ENCODE assay signal across 28 cellular contexts in the genomic region with DNA sequence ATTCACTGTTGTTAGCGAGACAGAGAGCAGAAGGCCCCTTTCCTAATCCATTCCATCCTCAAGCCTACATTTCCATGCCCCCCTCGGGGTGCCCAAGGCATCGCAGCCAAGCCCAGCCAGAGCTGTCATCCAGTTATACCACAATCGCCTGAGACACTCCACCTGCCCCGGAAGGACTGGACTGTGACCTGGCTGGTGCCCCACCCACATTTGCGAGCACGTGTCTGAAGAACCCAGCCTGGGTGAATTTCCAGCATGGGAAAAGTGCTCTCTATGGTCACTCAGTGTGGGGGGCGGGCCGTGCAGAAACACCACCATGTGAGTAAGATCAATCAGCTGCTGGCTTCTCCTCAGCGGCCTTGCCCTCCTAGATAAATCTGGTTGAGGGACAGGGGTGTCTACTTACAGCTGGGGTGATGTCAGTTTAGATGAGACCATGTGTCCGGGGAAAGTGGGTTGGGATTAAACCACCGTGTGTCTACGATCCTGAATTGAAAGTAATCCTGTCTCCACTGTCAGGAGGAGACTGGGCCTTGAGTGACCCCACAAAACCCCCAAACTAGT. TPM values are rescaled to one million over a fixed set of nuclear protein-coding genes. Genes with fewer than 3 reads are reported as not detected.
DNase-seq lines count a peak whose midpoint lies in the region; ATAC-seq and TF ChIP-seq lines count a peak whose summit lies in the region.
"Had no signal": no experiment of that assay in that cellular context is flagged by ENCODE, and none has a peak within 500 bp of the region (broad histone marks: within the 10 kb centered on the region; RNA-seq: fewer than 3 reads in every experiment).

No MANE protein-coding gene starts in this region.

- intact Hi-C loops in mucosa of descending colon (cut with DNase I, micrococcal nuclease) (no loop called here), transverse colon (cut with DNase I; ENCODE audit: low total_unique reads) (no loop called here)

- H3K36me3 ChIP-seq in mucosa of descending colon (ENCODE audit: low read depth) (peaks cover 10% of the 10 kb centered on the region), transverse colon (peaks cover 0 to 72% (median 19%) of the 10 kb centered on the region in 4 donors)

- TF ChIP-seq POLR2A in transverse colon (IDR thresholded peaks at IDR 0.05), result no peak

- H3K27ac ChIP-seq in epithelial cell of prostate, result peak overlapping the region; percentile 68
- no peak overlapping the region for H3K27ac ChIP-seq in transverse colon
- H3K27ac ChIP-seq: gastrocnemius medialis, GM23248, parathyroid adenoma, right atrium auricular region had no signal

- H3K4me3 ChIP-seq in LNCaP clone FGC (ENCODE audit: low read depth, low read length), result peak overlapping the region; percentile 33
- no peak overlapping the region for H3K4me3 ChIP-seq in mucosa of descending colon
- H3K4me3 ChIP-seq in transverse colon, result no peak overlapping the region
- H3K4me3 ChIP-seq: gastrocnemius medialis, GM23248, right atrium auricular region had no signal

- H3K9me3 ChIP-seq in mucosa of descending colon, result peaks cover 7% of the 10 kb centered on the region
- peaks cover 0 to 6% of the 10 kb centered on the region in 2 donors for H3K9me3 ChIP-seq in transverse colon
- H3K9me3 ChIP-seq: gastrocnemius medialis had no signal

- no peaks in the 10 kb centered on the region for H3K27me3 ChIP-seq in transverse colon
- H3K27me3 ChIP-seq: gastrocnemius medialis, right atrium auricular region had no signal

- DNase-seq in LNCaP clone FGC (ENCODE audit: low read depth) (peak; percentile 30), epithelial cell of prostate (ENCODE audit: low read depth, low spot score) (no peak), mucosa of descending colon (peak in 2 of 3 donors; percentile 27 to 51), transverse colon (peak; percentile 25), mucosa of gallbladder (ENCODE audit: low spot score) (no peak), HCEC 1CT (no peak)
- DNase-seq: activated CD4-positive, alpha-beta T cell treated with anti-CD3 and anti-CD28 coated beads, Interleukin-2, amount 10 ng/mL, durations not matched to agents 7 days and 5 days; activated gamma-delta T cell treated with Interleukin-2 at 50 U/mL for 16 hours; activated T-cell treated with anti-CD3 and anti-CD28 coated beads, Interleukin-2, amount 50 U/mL, for 24 hours; caudate nucleus; gastrocnemius medialis; GM23248; NCI-H1048; NCI-H1694; NCI-H82; stimulated activated CD4-positive, alpha-beta T cell treated with anti-CD3 and anti-CD28 coated beads, Interleukin-4, amount 100 ng/mL, for 24 hours; SW 1271; T-helper 9 cell had no signal

- WGBS in transverse colon (ENCODE audit: low coverage in 1 of 2), 2 donors, result 72 to 93% methylated on average over 3 to 13 of the region's 13 CpGs

- TF ChIP-seq CTCF in LNCaP clone FGC (IDR thresholded peaks at IDR 0.05; ENCODE audit: control insufficient read depth, extremely low read depth, insufficient read depth) (no peak), mucosa of descending colon (IDR thresholded peaks at IDR 0.05) (no peak), transverse colon (IDR thresholded peaks at IDR 0.05) (no peak)

- ATAC-seq in mucosa of descending colon, result peak; percentile 69
- ATAC-seq in HG02840 (IDR thresholded peaks at IDR 0.05; ENCODE audit: low FRiP score, unreplicated experiment), result no peak
- ATAC-seq: CD8-positive, alpha-beta T cell; gastrocnemius medialis; WTC11 had no signal

- no peak for TF ChIP-seq EP300 in transverse colon (IDR thresholded peaks at IDR 0.05; ENCODE audit: low read depth)

- in situ Hi-C loops in transverse colon (cut with MboI; ENCODE audit: low pct_ligation_motif_present in 1 of 4, low pct_unique_long_range_greater_than_20kb in 1 of 4, low sequenced_read_pairs in 3 of 4), result no loop called here

- no peaks in the 10 kb centered on the region for H3K4me1 ChIP-seq in mucosa of descending colon (ENCODE audit: low read depth)
- no peaks in the 10 kb centered on the region for H3K4me1 ChIP-seq in transverse colon
- H3K4me1 ChIP-seq: gastrocnemius medialis, parathyroid adenoma, right atrium auricular region had no signal

RNA-seq across cellular contexts. Expression of a gene that starts 44.8 kb away (rescaled TPM):
- total RNA-seq in mucosa of descending colon, result 10 to 100 TPM in 1 of 3 donors, 1 to 10 TPM in 2; 8.4 to 13.5 (median 8.7) TPM
- total RNA-seq in transverse colon, result 1 to 10 TPM; 6.4 to 8.7 (median 7.3) TPM
- 11.3 TPM for total RNA-seq in mucosa of gallbladder

RNA-seq across cellular contexts. Expression of a gene that starts 49.3 kb away (rescaled TPM):
- not detected for total RNA-seq in mucosa of descending colon
- not detected for total RNA-seq in transverse colon
- not detected for total RNA-seq in mucosa of gallbladder
- total RNA-seq: activated CD4-positive, alpha-beta T cell treated with anti-CD3 and anti-CD28 coated beads, Interleukin-2, amount 10 ng/mL, durations not matched to agents 7 days and 5 days; astrocyte; CD8-positive, alpha-beta T cell; Daoy; gastrocnemius medialis; GM23248; NCI-H460; RPMI7951; ureter; WTC11 had no signal

Comparison
In these comparisons a context has a peak if more than half of its experiments do, and no peak if none do; other contexts are left out.
1. DNase-seq: peak in LNCaP clone FGC (single experiment), mucosa of descending colon (2 of 3) and transverse colon (single experiment); none in epithelial cell of prostate (single experiment), mucosa of gallbladder (single experiment) and HCEC 1CT (single experiment).